ENCODE assay signal across 1 cellular context in the genomic region with DNA sequence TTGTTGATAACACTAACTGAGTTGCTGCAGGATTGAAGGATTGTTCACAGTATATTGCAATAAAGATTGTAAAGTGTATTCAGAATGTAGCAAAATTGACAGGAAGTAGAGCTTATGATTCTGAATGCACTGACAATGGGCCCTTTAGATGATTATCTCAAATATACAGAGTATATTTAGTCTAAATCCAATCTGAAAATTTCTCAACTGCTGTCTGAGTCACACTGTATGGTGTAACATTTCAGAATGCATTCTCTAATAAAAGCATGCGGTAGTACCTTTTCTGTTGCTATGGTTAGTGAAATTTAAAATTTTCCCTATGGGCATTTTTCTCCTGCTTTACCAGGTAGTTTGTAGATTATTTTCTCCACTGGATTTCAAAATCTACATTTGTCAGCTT.
TF ChIP-seq lines count a peak whose summit lies in the region.

No MANE protein-coding gene starts in this region.

TF ChIP-seq in GM23338, 12 proteins besides CTCF, POLR2A, EP300 and RAD21 (continued from another document):
- TF ChIP-seq ZNF462 (CRISPR knock-in tag; IDR thresholded peaks at IDR 0.05) (no peak), JUNB (IDR thresholded peaks at IDR 0.05; ENCODE audit: unreplicated experiment) (no peak), CREB1 (CRISPR knock-in tag; IDR thresholded peaks at IDR 0.05; ENCODE audit: low read depth) (no peak)
- TF ChIP-seq, protein P1, sequence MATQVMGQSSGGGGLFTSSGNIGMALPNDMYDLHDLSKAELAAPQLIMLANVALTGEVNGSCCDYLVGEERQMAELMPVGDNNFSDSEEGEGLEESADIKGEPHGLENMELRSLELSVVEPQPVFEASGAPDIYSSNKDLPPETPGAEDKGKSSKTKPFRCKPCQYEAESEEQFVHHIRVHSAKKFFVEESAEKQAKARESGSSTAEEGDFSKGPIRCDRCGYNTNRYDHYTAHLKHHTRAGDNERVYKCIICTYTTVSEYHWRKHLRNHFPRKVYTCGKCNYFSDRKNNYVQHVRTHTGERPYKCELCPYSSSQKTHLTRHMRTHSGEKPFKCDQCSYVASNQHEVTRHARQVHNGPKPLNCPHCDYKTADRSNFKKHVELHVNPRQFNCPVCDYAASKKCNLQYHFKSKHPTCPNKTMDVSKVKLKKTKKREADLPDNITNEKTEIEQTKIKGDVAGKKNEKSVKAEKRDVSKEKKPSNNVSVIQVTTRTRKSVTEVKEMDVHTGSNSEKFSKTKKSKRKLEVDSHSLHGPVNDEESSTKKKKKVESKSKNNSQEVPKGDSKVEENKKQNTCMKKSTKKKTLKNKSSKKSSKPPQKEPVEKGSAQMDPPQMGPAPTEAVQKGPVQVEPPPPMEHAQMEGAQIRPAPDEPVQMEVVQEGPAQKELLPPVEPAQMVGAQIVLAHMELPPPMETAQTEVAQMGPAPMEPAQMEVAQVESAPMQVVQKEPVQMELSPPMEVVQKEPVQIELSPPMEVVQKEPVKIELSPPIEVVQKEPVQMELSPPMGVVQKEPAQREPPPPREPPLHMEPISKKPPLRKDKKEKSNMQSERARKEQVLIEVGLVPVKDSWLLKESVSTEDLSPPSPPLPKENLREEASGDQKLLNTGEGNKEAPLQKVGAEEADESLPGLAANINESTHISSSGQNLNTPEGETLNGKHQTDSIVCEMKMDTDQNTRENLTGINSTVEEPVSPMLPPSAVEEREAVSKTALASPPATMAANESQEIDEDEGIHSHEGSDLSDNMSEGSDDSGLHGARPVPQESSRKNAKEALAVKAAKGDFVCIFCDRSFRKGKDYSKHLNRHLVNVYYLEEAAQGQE (IDR thresholded peaks at IDR 0.05; ENCODE audit: unreplicated experiment) = no peak
